9 cellular contexts compared by ENCODE assay signal in the genomic region with DNA sequence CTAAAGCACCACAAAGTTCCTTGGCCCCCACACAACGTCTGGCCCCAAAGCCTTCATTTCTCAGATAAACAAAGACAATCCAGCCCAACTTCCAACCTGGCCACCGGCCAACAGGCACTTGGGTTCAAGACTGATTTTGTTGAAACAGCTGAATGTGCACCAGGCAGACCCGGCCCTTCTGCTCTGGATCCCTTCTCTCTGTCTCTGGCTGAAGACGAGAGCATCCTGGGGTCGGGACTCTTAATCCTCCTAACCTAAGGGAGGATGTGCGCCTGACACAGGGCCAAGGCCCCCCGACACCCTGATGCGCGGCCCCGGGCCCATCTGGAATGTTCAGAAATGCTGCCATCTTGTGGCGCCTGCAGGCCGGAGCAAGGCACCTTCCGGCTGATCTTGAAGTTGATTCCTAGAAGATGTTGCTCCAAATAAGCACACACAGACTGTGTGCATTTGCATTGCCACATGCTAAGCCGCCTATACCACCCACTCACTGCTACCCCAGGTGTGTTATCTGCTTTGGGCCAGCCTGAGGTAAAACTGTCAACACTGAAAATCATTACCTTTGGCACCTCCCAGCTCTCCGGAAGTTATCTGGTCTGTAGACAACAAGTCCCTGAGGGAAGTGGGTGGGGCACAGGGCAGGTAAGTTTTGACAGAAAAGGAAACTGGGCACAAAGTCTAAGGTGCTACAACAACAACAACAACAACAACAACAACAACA.
DNase-seq lines count a peak whose midpoint lies in the region; ATAC-seq and TF ChIP-seq lines count a peak whose summit lies in the region.
"Had no signal": no experiment of that assay in that cellular context is flagged by ENCODE, and none has a peak within 500 bp of the region (broad histone marks: within the 10 kb centered on the region; RNA-seq: fewer than 3 reads in every experiment).

No MANE protein-coding gene starts in this region.

- no peak overlapping the region for H3K27ac Mint-ChIP-seq in activated CD4-positive, alpha-beta T cell treated with anti-CD3 and anti-CD28 coated beads, Interleukin-2, amount 10 ng/mL, durations not matched to agents 24 days and 14 days
- H3K27ac Mint-ChIP-seq: activated naive CD4-positive, alpha-beta T cell treated with anti-CD3 and anti-CD28 coated beads, Interleukin-2, amount 50 U/mL, for 72 hours had no signal

- TF ChIP-seq CTCF in KMS-11 (conservative IDR thresholded peaks at IDR 0.05; ENCODE audit: low read depth, low read length) (peak; percentile 70), adrenal gland (IDR thresholded peaks at IDR 0.05) (peak; percentile 39 to 71 (median 54)), hepatocyte (IDR thresholded peaks at IDR 0.05; ENCODE audit: poor library complexity) (peak; percentile 89)

- H2AFZ ChIP-seq in KMS-11 (ENCODE audit: low read depth): no peak overlapping the region
- H2AFZ ChIP-seq in hepatocyte: no peak overlapping the region

- peak; percentile 70 for DNase-seq in activated CD4-positive, alpha-beta T cell treated with anti-CD3 and anti-CD28 coated beads, Interleukin-2, amount 10 ng/mL, durations not matched to agents 24 days and 14 days
- no peak for DNase-seq in activated CD4-positive, alpha-beta T cell treated with anti-CD3 and anti-CD28 coated beads for 4 hours
- DNase-seq in adrenal gland (peak; percentile 21 to 62 (median 34)), hepatocyte (ENCODE audit: low spot score) (peak; percentile 77), smooth muscle cell of the brain vasculature (ENCODE audit: low read depth, low spot score) (peak; percentile 21), HPDE6-E6E7 (ENCODE audit: extremely low spot score) (no peak)

- H3K9me3 ChIP-seq in adrenal gland (replicated peaks in 1 of 3) (no peaks in the 10 kb centered on the region), hepatocyte (ENCODE audit: low read depth) (no peaks in the 10 kb centered on the region)

- no peak for TF ChIP-seq POLR2A in adrenal gland (IDR thresholded peaks at IDR 0.05)

- peaks cover 9% of the 10 kb centered on the region for H3K27me3 Mint-ChIP-seq in activated CD4-positive, alpha-beta T cell treated with anti-CD3 and anti-CD28 coated beads, Interleukin-2, amount 10 ng/mL, durations not matched to agents 24 days and 14 days

- H3K36me3 Mint-ChIP-seq in activated CD4-positive, alpha-beta T cell treated with anti-CD3 and anti-CD28 coated beads, Interleukin-2, amount 10 ng/mL, durations not matched to agents 24 days and 14 days (ENCODE audit: low read depth): no peaks in the 10 kb centered on the region
- H3K36me3 Mint-ChIP-seq: activated naive CD4-positive, alpha-beta T cell treated with anti-CD3 and anti-CD28 coated beads, Interleukin-2, amount 50 U/mL, for 72 hours had no signal

- H3K9ac ChIP-seq in KMS-11: no peak overlapping the region

- H3K4me1 ChIP-seq in KMS-11 (ENCODE audit: low read depth, poor library complexity, severe bottlenecking) (no peaks in the 10 kb centered on the region), adrenal gland (replicated peaks in 1 of 2) (no peaks in the 10 kb centered on the region), hepatocyte (ENCODE audit: insufficient read depth) (peaks cover 7% of the 10 kb centered on the region)

- H3K27me3 ChIP-seq in KMS-11 (ENCODE audit: insufficient read depth, low read depth) (no peaks in the 10 kb centered on the region), adrenal gland (no peaks in the 10 kb centered on the region), hepatocyte (no peaks in the 10 kb centered on the region)

- no peak overlapping the region for H3K4me3 Mint-ChIP-seq in activated CD4-positive, alpha-beta T cell treated with anti-CD3 and anti-CD28 coated beads, Interleukin-2, amount 10 ng/mL, durations not matched to agents 24 days and 14 days

- H3K27ac ChIP-seq in KMS-11 (no peak overlapping the region), adrenal gland (no peak overlapping the region), hepatocyte (no peak overlapping the region)

- intact Hi-C loops in activated CD4-positive, alpha-beta T cell treated with anti-CD3 and anti-CD28 coated beads, Interleukin-2, amount 10 ng/mL, durations not matched to agents 24 days and 14 days (cut with micrococcal nuclease): no loop called here
- intact Hi-C loops in adrenal gland (cut with DNase I): loop anchor here in 1 of 2 donors (10.0 kb wide), 1 partner anchor 110 kb away; no protein-coding TSS in a partner anchor

- H3K36me3 ChIP-seq in KMS-11 (ENCODE audit: insufficient read depth): no peaks in the 10 kb centered on the region
- H3K36me3 ChIP-seq in adrenal gland (replicated peaks in 1 of 2): no peaks in the 10 kb centered on the region
- H3K36me3 ChIP-seq in hepatocyte (replicated peaks; ENCODE audit: insufficient read depth, low read depth): no peaks in the 10 kb centered on the region

- H3K4me2 ChIP-seq in KMS-11: no peak overlapping the region
- peak overlapping the region; percentile 69 for H3K4me2 ChIP-seq in hepatocyte

- H4K20me1 ChIP-seq in KMS-11 (ENCODE audit: insufficient read depth) (no peaks in the 10 kb centered on the region), hepatocyte (ENCODE audit: insufficient read depth, poor library complexity, severe bottlenecking) (no peaks in the 10 kb centered on the region)

- H3K79me2 ChIP-seq in KMS-11 (ENCODE audit: insufficient read depth, low read depth) (no peaks in the 10 kb centered on the region), hepatocyte (no peaks in the 10 kb centered on the region)

- H3K9me3 Mint-ChIP-seq in activated CD4-positive, alpha-beta T cell treated with anti-CD3 and anti-CD28 coated beads, Interleukin-2, amount 10 ng/mL, durations not matched to agents 24 days and 14 days: no peaks in the 10 kb centered on the region
- H3K9me3 Mint-ChIP-seq: activated naive CD4-positive, alpha-beta T cell treated with anti-CD3 and anti-CD28 coated beads, Interleukin-2, amount 50 U/mL, for 72 hours had no signal

- no peaks in the 10 kb centered on the region for H3K9me2 ChIP-seq in hepatocyte (replicated peaks; ENCODE audit: insufficient read depth)

- 3 to 10% (median 7%) methylated on average over 10 to 15 of the region's 15 CpGs for WGBS in adrenal gland, 4 donors
- 16% methylated on average over 15 of the region's 15 CpGs for WGBS in hepatocyte (ENCODE audit: low lambda C conversion rate, missing lambda C conversion rate)

- ATAC-seq in GM21423 (IDR thresholded peaks at IDR 0.05; ENCODE audit: unreplicated experiment): no peak

- H3K4me1 Mint-ChIP-seq in activated CD4-positive, alpha-beta T cell treated with anti-CD3 and anti-CD28 coated beads, Interleukin-2, amount 10 ng/mL, durations not matched to agents 24 days and 14 days: peaks cover 2% of the 10 kb centered on the region

- no peak overlapping the region for H3K4me3 ChIP-seq in KMS-11 (IDR thresholded peaks at IDR 0.05; ENCODE audit: insufficient read depth, low read depth, low read length)
- no peak overlapping the region for H3K4me3 ChIP-seq in adrenal gland
- H3K4me3 ChIP-seq in hepatocyte: no peak overlapping the region

Comparison
In these comparisons a context has a peak if more than half of its experiments do, and no peak if none do; other contexts are left out.
1. DNase-seq: peak in activated CD4-positive, alpha-beta T cell treated with anti-CD3 and anti-CD28 coated beads, Interleukin-2, amount 10 ng/mL, durations not matched to agents 24 days and 14 days (single experiment), adrenal gland (7 of 7), hepatocyte (single experiment) and smooth muscle cell of the brain vasculature (single experiment); none in activated CD4-positive, alpha-beta T cell treated with anti-CD3 and anti-CD28 coated beads for 4 hours (0 of 2) and HPDE6-E6E7 (single experiment).
2. Peak in every context shown above with its lines, with median percentiles within 50 percentile points of each other: CTCF ChIP-seq.